Comparison of ENCODE assay signal across 34 cellular contexts in genomic region chr3:185309309-185309708, GRCh38.
"Had no signal": no experiment of that assay in that cellular context is flagged by ENCODE, and none has a peak within 500 bp of the region (broad histone marks: within the 10 kb centered on the region; RNA-seq: fewer than 3 reads in every experiment).

No MANE protein-coding gene starts in this region.

- H3K27me3 Mint-ChIP-seq: activated B cell treated with CpG ODN at 0.5 μM for 24 hours; activated CD4-positive, alpha-beta memory T cell treated with anti-CD3 and anti-CD28 coated beads, Interleukin-2, amount 10 ng/mL, durations not matched to agents 7 days and 5 days; activated CD4-positive, alpha-beta T cell treated with anti-CD3 and anti-CD28 coated beads, Interleukin-2, amount 10 ng/mL, durations not matched to agents 24 days and 14 days; activated CD8-positive, alpha-beta memory T cell treated with anti-CD3 and anti-CD28 coated beads, Interleukin-2, amount 10 ng/mL, durations not matched to agents 7 days and 5 days; activated naive CD4-positive, alpha-beta T cell treated with anti-CD3 and anti-CD28 coated beads, Interleukin-2, amount 10 ng/mL, durations not matched to agents 7 days and 5 days; activated naive CD4-positive, alpha-beta T cell treated with anti-CD3 and anti-CD28 coated beads, Interleukin-2, amount 50 U/mL, for 24 hours; activated naive CD8-positive, alpha-beta T cell treated with anti-CD3 and anti-CD28 coated beads, Interleukin-2, amount 50 U/mL, for 24 hours; activated T-cell treated with anti-CD3 and anti-CD28 coated beads, Interleukin-2, amount 50 U/mL, for 24 hours; brain; central memory CD8-positive, alpha-beta T cell had no signal

- H3K4me3 Mint-ChIP-seq: activated B cell treated with CpG ODN at 0.5 μM for 24 hours; activated CD4-positive, alpha-beta memory T cell treated with anti-CD3 and anti-CD28 coated beads, Interleukin-2, amount 10 ng/mL, durations not matched to agents 7 days and 5 days; activated CD4-positive, alpha-beta T cell treated with anti-CD3 and anti-CD28 coated beads, Interleukin-2, amount 10 ng/mL, durations not matched to agents 24 days and 14 days; activated CD8-positive, alpha-beta memory T cell treated with anti-CD3 and anti-CD28 coated beads, Interleukin-2, amount 10 ng/mL, durations not matched to agents 7 days and 5 days; activated CD8-positive, alpha-beta T cell treated with anti-CD3 and anti-CD28 coated beads, Interleukin-2, amount 10 ng/mL, durations not matched to agents 7 days and 5 days; activated naive CD4-positive, alpha-beta T cell treated with anti-CD3 and anti-CD28 coated beads, Interleukin-2, amount 10 ng/mL, durations not matched to agents 7 days and 5 days; activated naive CD4-positive, alpha-beta T cell treated with anti-CD3 and anti-CD28 coated beads, Interleukin-2, amount 50 U/mL, for 24 hours; activated naive CD8-positive, alpha-beta T cell; activated naive CD8-positive, alpha-beta T cell treated with anti-CD3 and anti-CD28 coated beads, Interleukin-2, amount 10 ng/mL, durations not matched to agents 7 days and 5 days; activated naive CD8-positive, alpha-beta T cell treated with anti-CD3 and anti-CD28 coated beads, Interleukin-2, amount 50 U/mL, for 24 hours; activated T-cell treated with anti-CD3 and anti-CD28 coated beads, Interleukin-2, amount 50 U/mL, for 24 hours; brain; central memory CD8-positive, alpha-beta T cell; T-helper 1 cell treated with Interleukin-12 subunit alpha and Interleukin-12 subunit beta and Interleukin-4 antibody, amounts not matched to agents 30 μg/mL and 1 μg/mL, for 36 hours; T-helper 2 cell treated with Interferon-gamma antibody and Interleukin-4, amounts not matched to agents 5 μg/mL and 100 μg/mL, for 36 hours had no signal

- H3K36me3 ChIP-seq: cardiac muscle cell had no signal

- H3K4me3 ChIP-seq: cardiac muscle cell had no signal

- H3K4me1 Mint-ChIP-seq: activated B cell treated with CpG ODN at 0.5 μM for 24 hours; activated CD4-positive, alpha-beta T cell treated with anti-CD3 and anti-CD28 coated beads, Interleukin-2, amount 10 ng/mL, durations not matched to agents 24 days and 14 days; activated naive CD4-positive, alpha-beta T cell treated with anti-CD3 and anti-CD28 coated beads, Interleukin-2, amount 10 ng/mL, durations not matched to agents 7 days and 5 days; activated naive CD4-positive, alpha-beta T cell treated with anti-CD3 and anti-CD28 coated beads, Interleukin-2, amount 50 U/mL, for 24 hours; activated naive CD8-positive, alpha-beta T cell treated with anti-CD3 and anti-CD28 coated beads, Interleukin-2, amount 50 U/mL, for 24 hours; central memory CD8-positive, alpha-beta T cell had no signal

- H3K27ac ChIP-seq: cardiac muscle cell, VCaP had no signal

- H3K27ac Mint-ChIP-seq: activated B cell treated with CpG ODN at 0.5 μM for 24 hours; activated CD4-positive, alpha-beta memory T cell treated with anti-CD3 and anti-CD28 coated beads, Interleukin-2, amount 10 ng/mL, durations not matched to agents 7 days and 5 days; activated CD4-positive, alpha-beta T cell treated with anti-CD3 and anti-CD28 coated beads, Interleukin-2, amount 10 ng/mL, durations not matched to agents 24 days and 14 days; activated CD8-positive, alpha-beta memory T cell treated with anti-CD3 and anti-CD28 coated beads, Interleukin-2, amount 10 ng/mL, durations not matched to agents 7 days and 5 days; activated CD8-positive, alpha-beta T cell treated with anti-CD3 and anti-CD28 coated beads, Interleukin-2, amount 10 ng/mL, durations not matched to agents 7 days and 5 days; activated naive CD4-positive, alpha-beta T cell treated with anti-CD3 and anti-CD28 coated beads, Interleukin-2, amount 10 ng/mL, durations not matched to agents 7 days and 5 days; activated naive CD4-positive, alpha-beta T cell treated with anti-CD3 and anti-CD28 coated beads, Interleukin-2, amount 50 U/mL, for 24 hours; activated naive CD8-positive, alpha-beta T cell; activated naive CD8-positive, alpha-beta T cell treated with anti-CD3 and anti-CD28 coated beads, Interleukin-2, amount 10 ng/mL, durations not matched to agents 7 days and 5 days; activated naive CD8-positive, alpha-beta T cell treated with anti-CD3 and anti-CD28 coated beads, Interleukin-2, amount 50 U/mL, for 24 hours; activated T-cell treated with anti-CD3 and anti-CD28 coated beads, Interleukin-2, amount 50 U/mL, for 24 hours; activated T-helper 2 cell treated with anti-CD3 and anti-CD28 coated beads, Interferon-gamma antibody, Interleukin-2, Interleukin-4, amounts not matched to agents 10 μg/mL and 5 μg/mL and 100 μg/mL, durations not matched to agents 14 hours and 24 hours and 36 hours; brain; T-helper 1 cell treated with Interleukin-12 subunit alpha and Interleukin-12 subunit beta and Interleukin-4 antibody, amounts not matched to agents 30 μg/mL and 1 μg/mL, for 36 hours; T-helper 2 cell treated with Interferon-gamma antibody and Interleukin-4, amounts not matched to agents 5 μg/mL and 100 μg/mL, for 36 hours had no signal

- H3K27me3 ChIP-seq: cardiac muscle cell had no signal

- ATAC-seq: activated CD8-positive, alpha-beta memory T cell treated with anti-CD3 and anti-CD28 coated beads, Interleukin-2, amount 10 ng/mL, durations not matched to agents 7 days and 5 days; activated CD8-positive, alpha-beta T cell treated with anti-CD3 and anti-CD28 coated beads, Interleukin-2, amount 10 ng/mL, durations not matched to agents 7 days and 5 days; activated naive CD8-positive, alpha-beta T cell treated with anti-CD3 and anti-CD28 coated beads, Interleukin-2, amount 50 U/mL, for 24 hours had no signal

- DNase-seq: activated B cell treated with CpG ODN at 0.5 μM for 24 hours; activated CD4-positive, alpha-beta memory T cell treated with anti-CD3 and anti-CD28 coated beads, Interleukin-2, amount 10 ng/mL, durations not matched to agents 7 days and 5 days; activated CD4-positive, alpha-beta T cell treated with anti-CD3 and anti-CD28 coated beads for 4 hours; activated CD4-positive, alpha-beta T cell treated with anti-CD3 and anti-CD28 coated beads, Interleukin-2, amount 10 ng/mL, durations not matched to agents 24 days and 14 days; activated CD4-positive, alpha-beta T cell treated with anti-CD3 and anti-CD28 coated beads, Interleukin-2, amount 50 U/mL, for 48 hours; activated CD4-positive, CD25-positive, alpha-beta regulatory T cell treated with anti-CD3 and anti-CD28 coated beads, Interleukin-2, amount 50 U/mL, for 72 hours; activated CD8-positive, alpha-beta memory T cell treated with anti-CD3 and anti-CD28 coated beads for 24 hours; activated CD8-positive, alpha-beta memory T cell treated with anti-CD3 and anti-CD28 coated beads, Interleukin-2, amount 10 ng/mL, durations not matched to agents 7 days and 5 days; activated CD8-positive, alpha-beta memory T cell treated with anti-CD3 and anti-CD28 coated beads, Interleukin-2, amount 50 U/mL, for 48 hours; activated CD8-positive, alpha-beta T cell treated with anti-CD3 and anti-CD28 coated beads, Interleukin-2, amount 10 ng/mL, durations not matched to agents 7 days and 5 days; activated effector memory CD4-positive, alpha-beta T cell treated with Interleukin-2 at 50 U/mL for 16 hours; activated gamma-delta T cell; activated naive CD4-positive, alpha-beta T cell treated with anti-CD3 and anti-CD28 coated beads, Interleukin-2, amount 10 ng/mL, durations not matched to agents 7 days and 5 days; activated naive CD4-positive, alpha-beta T cell treated with Interleukin-2 at 50 U/mL for 16 hours; activated naive CD8-positive, alpha-beta T cell treated with anti-CD3 and anti-CD28 coated beads, Interleukin-2, amount 10 ng/mL, durations not matched to agents 7 days and 5 days; activated naive CD8-positive, alpha-beta T cell treated with anti-CD3 and anti-CD28 coated beads, Interleukin-2, amount 50 U/mL, for 24 hours; activated T-cell treated with anti-CD3 and anti-CD28 coated beads, Interleukin-2, amount 50 U/mL, for 24 hours; activated T-cell treated with anti-CD3 and anti-CD28 coated beads, Interleukin-2, amount 50 U/mL, for 48 hours; amniotic stem cell; aorta; caudate nucleus; cerebellar nuclear complex; T-helper 1 cell; T-helper 2 cell; T-helper 9 cell had no signal
